9 cellular contexts compared by ENCODE assay signal in the genomic region with DNA sequence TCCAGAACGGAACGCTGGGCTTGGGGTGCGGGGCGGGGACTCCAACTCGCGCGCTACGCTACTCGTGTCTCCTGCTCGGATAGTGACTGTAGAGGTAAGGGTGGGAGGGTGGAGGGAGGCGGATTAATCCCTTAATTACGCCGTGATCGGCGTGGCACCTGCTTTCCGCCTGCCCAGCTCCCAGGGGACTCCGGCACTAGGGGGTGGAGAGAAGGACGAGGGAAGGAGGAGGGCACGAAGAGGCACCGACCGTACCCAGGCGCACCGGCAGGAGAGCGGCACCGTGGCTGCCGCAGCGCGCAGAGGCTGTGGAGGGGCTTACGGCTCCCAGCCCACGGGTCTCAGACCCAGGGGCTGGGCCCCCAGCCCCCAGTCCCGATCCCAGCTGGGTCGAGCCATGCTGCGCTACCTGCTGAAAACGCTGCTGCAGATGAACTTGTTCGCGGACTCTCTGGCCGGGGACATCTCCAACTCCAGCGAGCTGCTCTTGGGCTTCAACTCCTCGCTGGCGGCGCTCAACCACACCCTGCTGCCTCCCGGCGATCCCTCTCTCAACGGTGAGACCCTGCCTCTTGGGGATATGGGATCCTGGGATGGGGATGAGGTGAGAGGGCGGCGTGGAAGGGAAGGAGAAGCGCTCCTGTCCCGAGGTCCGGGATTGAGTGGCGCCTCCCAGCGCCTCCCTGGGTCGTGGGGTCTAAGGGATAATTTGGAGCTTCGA. TPM values are rescaled to one million over a fixed set of nuclear protein-coding genes. Genes with fewer than 3 reads are reported as not detected.
DNase-seq lines count a peak whose midpoint lies in the region; ATAC-seq and TF ChIP-seq lines count a peak whose summit lies in the region.
"Had no signal": no experiment of that assay in that cellular context is flagged by ENCODE, and none has a peak within 500 bp of the region (broad histone marks: within the 10 kb centered on the region; RNA-seq: fewer than 3 reads in every experiment).

A gene with protein sequence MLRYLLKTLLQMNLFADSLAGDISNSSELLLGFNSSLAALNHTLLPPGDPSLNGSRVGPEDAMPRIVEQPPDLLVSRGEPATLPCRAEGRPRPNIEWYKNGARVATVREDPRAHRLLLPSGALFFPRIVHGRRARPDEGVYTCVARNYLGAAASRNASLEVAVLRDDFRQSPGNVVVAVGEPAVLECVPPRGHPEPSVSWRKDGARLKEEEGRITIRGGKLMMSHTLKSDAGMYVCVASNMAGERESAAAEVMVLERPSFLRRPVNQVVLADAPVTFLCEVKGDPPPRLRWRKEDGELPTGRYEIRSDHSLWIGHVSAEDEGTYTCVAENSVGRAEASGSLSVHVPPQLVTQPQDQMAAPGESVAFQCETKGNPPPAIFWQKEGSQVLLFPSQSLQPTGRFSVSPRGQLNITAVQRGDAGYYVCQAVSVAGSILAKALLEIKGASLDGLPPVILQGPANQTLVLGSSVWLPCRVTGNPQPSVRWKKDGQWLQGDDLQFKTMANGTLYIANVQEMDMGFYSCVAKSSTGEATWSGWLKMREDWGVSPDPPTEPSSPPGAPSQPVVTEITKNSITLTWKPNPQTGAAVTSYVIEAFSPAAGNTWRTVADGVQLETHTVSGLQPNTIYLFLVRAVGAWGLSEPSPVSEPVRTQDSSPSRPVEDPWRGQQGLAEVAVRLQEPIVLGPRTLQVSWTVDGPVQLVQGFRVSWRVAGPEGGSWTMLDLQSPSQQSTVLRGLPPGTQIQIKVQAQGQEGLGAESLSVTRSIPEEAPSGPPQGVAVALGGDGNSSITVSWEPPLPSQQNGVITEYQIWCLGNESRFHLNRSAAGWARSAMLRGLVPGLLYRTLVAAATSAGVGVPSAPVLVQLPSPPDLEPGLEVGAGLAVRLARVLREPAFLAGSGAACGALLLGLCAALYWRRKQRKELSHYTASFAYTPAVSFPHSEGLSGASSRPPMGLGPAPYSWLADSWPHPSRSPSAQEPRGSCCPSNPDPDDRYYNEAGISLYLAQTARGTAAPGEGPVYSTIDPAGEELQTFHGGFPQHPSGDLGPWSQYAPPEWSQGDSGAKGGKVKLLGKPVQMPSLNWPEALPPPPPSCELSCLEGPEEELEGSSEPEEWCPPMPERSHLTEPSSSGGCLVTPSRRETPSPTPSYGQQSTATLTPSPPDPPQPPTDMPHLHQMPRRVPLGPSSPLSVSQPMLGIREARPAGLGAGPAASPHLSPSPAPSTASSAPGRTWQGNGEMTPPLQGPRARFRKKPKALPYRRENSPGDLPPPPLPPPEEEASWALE (N-terminal part only) (plus strand): TSS at position 252 of the 721 bp plus-strand sequence. CDS start 146 bp downstream, at position 398.

- H3K79me2 ChIP-seq in trophoblast cell (ENCODE audit: control insufficient read depth, insufficient read depth, low read length, poor library complexity): no peaks in the 10 kb centered on the region

- no peak within 1 kb of the TSS for H2BK120ac ChIP-seq in trophoblast cell (ENCODE audit: insufficient read depth, low read length, poor library complexity)

- H3K4me1 ChIP-seq in ES-I3 (ENCODE audit: insufficient read depth, low read length) (no peaks in the 10 kb centered on the region), esophagus muscularis mucosa (peaks cover 50 to 70% (median 60%) of the 10 kb centered on the region in 4 donors), trophoblast cell (ENCODE audit: control insufficient read depth in 1 of 2, insufficient read depth in 2 of 2, low read length in 2 of 2) (peaks cover 0 to 2% of the 10 kb centered on the region in 2 experiments)

- H3K36me3 ChIP-seq in ES-I3 (ENCODE audit: insufficient read depth, low read length): no peaks in the 10 kb centered on the region
- no peaks in the 10 kb centered on the region for H3K36me3 ChIP-seq in esophagus muscularis mucosa
- H3K36me3 ChIP-seq in trophoblast cell (ENCODE audit: control insufficient read depth in 1 of 2, insufficient read depth in 2 of 2, low read length in 2 of 2): no peaks in the 10 kb centered on the region

- H3K4me3 ChIP-seq in esophagus muscularis mucosa: peak within 1 kb of the TSS; percentile 32 to 49 (median 38)
- H3K4me3 ChIP-seq in trophoblast cell (ENCODE audit: low read depth, low read length): no peak within 1 kb of the TSS

- H3K9ac ChIP-seq in ES-I3 (ENCODE audit: low read depth, low read length): peak within 1 kb of the TSS; percentile 22; the same call in 1 of the 2 replicates
- no peak within 1 kb of the TSS for H3K9ac ChIP-seq in trophoblast cell (ENCODE audit: low read length)

- no peak within 1 kb of the TSS for H4K91ac ChIP-seq in trophoblast cell (ENCODE audit: low read depth, low read length)

- H3K79me1 ChIP-seq in trophoblast cell (ENCODE audit: low read length): no peaks in the 10 kb centered on the region

- H3K18ac ChIP-seq in trophoblast cell (ENCODE audit: low read length): no peak within 1 kb of the TSS

- no peak for TF ChIP-seq POLR2A in esophagus muscularis mucosa (IDR thresholded peaks at IDR 0.05; ENCODE audit: low read depth)

- no peak within 1 kb of the TSS for H2AFZ ChIP-seq in trophoblast cell (ENCODE audit: insufficient read depth, low read length, poor library complexity)

- H3K27me3 ChIP-seq in esophagus muscularis mucosa: peaks cover 5 to 100% (median 82%) of the 10 kb centered on the region in 4 donors
- H3K27me3 ChIP-seq in trophoblast cell (ENCODE audit: insufficient read depth, low read length): peaks cover 81% of the 10 kb centered on the region

- H3K27ac ChIP-seq in esophagus muscularis mucosa (replicated peaks in 1 of 4): no peak within 1 kb of the TSS
- H3K27ac ChIP-seq in trophoblast cell (ENCODE audit: low read depth, low read length): no peak within 1 kb of the TSS
- H3K27ac ChIP-seq: RWPE1 had no signal

- no peak within 1 kb of the TSS for H4K12ac ChIP-seq in trophoblast cell (ENCODE audit: low read depth, low read length)

- H2AK5ac ChIP-seq in trophoblast cell (ENCODE audit: low read length): no peak within 1 kb of the TSS

- no peak for TF ChIP-seq EP300 in esophagus muscularis mucosa (IDR thresholded peaks at IDR 0.05)

- no peak for TF ChIP-seq CTCF in esophagus muscularis mucosa (IDR thresholded peaks at IDR 0.05)

- H2BK5ac ChIP-seq in trophoblast cell (ENCODE audit: low read depth, low read length, poor library complexity): no peak within 1 kb of the TSS

- H2BK12ac ChIP-seq in trophoblast cell (ENCODE audit: low read length): no peak within 1 kb of the TSS

- WGBS in esophagus muscularis mucosa: 2% methylated on average over 41 of the region's 53 CpGs
- WGBS in trophoblast cell (ENCODE audit: extremely low coverage, insufficient coverage, insufficient read length): no CpG with 5 or more reads among the region's 53 CpGs

- H3K23ac ChIP-seq in trophoblast cell (ENCODE audit: low read length): no peak within 1 kb of the TSS

- H3K14ac ChIP-seq in trophoblast cell (ENCODE audit: low read length): no peak within 1 kb of the TSS

- ATAC-seq in GM19467 (IDR thresholded peaks at IDR 0.05; ENCODE audit: unreplicated experiment): no peak
- no peak for ATAC-seq in HG02588 (IDR thresholded peaks at IDR 0.05; ENCODE audit: unreplicated experiment)
- no peak for ATAC-seq in HG03108 (IDR thresholded peaks at IDR 0.05; ENCODE audit: unreplicated experiment)

- no peak within 1 kb of the TSS for H3K4ac ChIP-seq in trophoblast cell (ENCODE audit: low read depth, low read length)

- H4K8ac ChIP-seq in trophoblast cell (ENCODE audit: low read depth, low read length): no peak within 1 kb of the TSS

- DNase-seq in NCI-H526 treated with DMSO at 0.1 percent for 48 hours (lab: John Stamatoyannopoulos, UW): peak; percentile 57
- DNase-seq in esophagus muscularis mucosa (ENCODE audit: extremely low spot score): no peak
- DNase-seq in trophoblast cell: no peak
- DNase-seq in anterior cingulate cortex (lab: John Stamatoyannopoulos, UW): no peak

- intact Hi-C loops in esophagus muscularis mucosa (cut with DNase I): no loop called here

- peak within 1 kb of the TSS; percentile 37 for H3K4me2 ChIP-seq in trophoblast cell (ENCODE audit: low read length)

- H3K9me3 ChIP-seq in ES-I3 (ENCODE audit: control insufficient read depth, insufficient read depth, low read length) (no peaks in the 10 kb centered on the region), esophagus muscularis mucosa (no peaks in the 10 kb centered on the region), trophoblast cell (ENCODE audit: insufficient read depth, low read depth, low read length) (peaks cover 15% of the 10 kb centered on the region)

RNA-seq across cellular contexts. Expression of the gene that starts here (rescaled TPM):
- 10 to 100 TPM in 1 of 4 donors, 1 to 10 TPM in 3; 5.0 to 10.8 (median 8.5) TPM for total RNA-seq in esophagus muscularis mucosa
- polyA plus RNA-seq in trophoblast cell (2013): 3.2 TPM in 2 replicates
